In the genomic region with DNA sequence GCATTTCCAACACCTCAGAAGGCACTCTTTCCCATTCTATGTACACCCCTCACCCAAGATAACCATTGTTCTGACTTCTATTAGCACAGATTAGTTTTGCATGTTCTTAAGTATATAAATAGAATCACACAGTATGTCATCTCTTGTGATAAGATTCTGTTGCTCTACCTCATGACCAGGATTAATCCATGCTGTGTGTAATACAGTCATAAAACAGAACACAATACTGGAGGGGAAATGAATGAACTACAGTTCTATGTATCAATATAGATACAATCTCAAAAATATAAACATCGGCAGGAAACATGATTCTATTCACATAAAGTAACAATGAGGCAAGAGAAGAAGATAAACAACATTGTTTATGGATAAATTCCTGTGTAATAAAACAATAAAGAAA, we compare ENCODE assay signal across 20 cellular contexts.
"Had no signal": no experiment of that assay in that cellular context is flagged by ENCODE, and none has a peak within 500 bp of the region (broad histone marks: within the 10 kb centered on the region; RNA-seq: fewer than 3 reads in every experiment).

No MANE protein-coding gene starts in this region.

- H3K4me3 ChIP-seq: esophagus squamous epithelium, gastroesophageal sphincter, neural progenitor cell, tibial artery had no signal

- H3K27me3 ChIP-seq: brain microvascular endothelial cell, esophagus squamous epithelium, gastroesophageal sphincter, neural progenitor cell, tibial artery had no signal

- H3K27ac ChIP-seq: brain microvascular endothelial cell, esophagus squamous epithelium, gastroesophageal sphincter, neural progenitor cell, tibial artery, VCaP had no signal

- ATAC-seq: activated CD8-positive, alpha-beta memory T cell treated with anti-CD3 and anti-CD28 coated beads, Interleukin-2, amount 10 ng/mL, durations not matched to agents 7 days and 5 days; activated CD8-positive, alpha-beta T cell treated with anti-CD3 and anti-CD28 coated beads for 36 hours; activated naive CD4-positive, alpha-beta T cell treated with anti-CD3 and anti-CD28 coated beads, Interleukin-2, amount 50 U/mL, for 72 hours; gastroesophageal sphincter; left lobe of liver; stimulated activated naive CD8-positive, alpha-beta T cell treated with anti-CD3 and anti-CD28 coated beads, Interleukin-15, amount 100 ng/mL, for 72 hours; T-cell had no signal

- H3K4me1 ChIP-seq: esophagus squamous epithelium, gastroesophageal sphincter, neural progenitor cell had no signal

- H3K9me3 ChIP-seq: esophagus squamous epithelium, gastroesophageal sphincter, tibial artery had no signal

- DNase-seq: activated CD4-positive, alpha-beta T cell treated with anti-CD3 and anti-CD28 coated beads, Interleukin-2, amount 10 ng/mL, durations not matched to agents 7 days and 5 days; activated CD4-positive, CD25-positive, alpha-beta regulatory T cell treated with anti-CD3 and anti-CD28 coated beads, Interleukin-2, amount 50 U/mL, for 72 hours; activated CD8-positive, alpha-beta memory T cell treated with anti-CD3 and anti-CD28 coated beads, Interleukin-2, amount 10 ng/mL, durations not matched to agents 7 days and 5 days; activated CD8-positive, alpha-beta T cell treated with anti-CD3 and anti-CD28 coated beads for 36 hours; activated T-cell treated with anti-CD3 and anti-CD28 coated beads for 4 hours; aorta; brain microvascular endothelial cell; caudate nucleus; esophagus squamous epithelium; posterior cingulate gyrus; right cardiac atrium; stimulated activated CD4-positive, alpha-beta T cell treated with anti-CD3 and anti-CD28 coated beads, Interleukin-4, amount 100 ng/mL, for 24 hours; stimulated activated naive CD8-positive, alpha-beta T cell treated with anti-CD3 and anti-CD28 coated beads, Interleukin-15, amount 100 ng/mL, for 72 hours; T-cell; tibial artery had no signal

- H3K36me3 ChIP-seq: brain microvascular endothelial cell, neural progenitor cell, tibial artery had no signal
